ENCODE assay signal across 29 cellular contexts in the genomic region with DNA sequence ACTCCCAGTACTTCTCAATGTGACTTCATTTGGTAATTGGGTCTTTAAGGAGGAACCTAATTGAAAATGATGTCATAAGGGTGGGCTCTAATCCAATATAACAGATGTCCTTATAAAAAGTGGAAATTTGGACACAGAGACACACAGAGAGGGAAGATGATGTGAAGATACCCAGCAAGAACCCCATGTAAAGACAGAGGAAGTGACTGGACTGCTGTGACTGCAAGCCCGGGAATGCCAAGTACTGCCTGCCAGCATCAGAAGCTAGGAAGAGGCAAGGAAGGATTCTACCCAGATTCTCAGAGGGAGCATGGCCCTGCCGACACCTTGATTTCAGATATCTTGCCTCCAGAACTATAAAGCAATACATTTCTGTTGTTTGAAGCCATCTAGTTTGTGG.
"Had no signal": no experiment of that assay in that cellular context is flagged by ENCODE, and none has a peak within 500 bp of the region (broad histone marks: within the 10 kb centered on the region; RNA-seq: fewer than 3 reads in every experiment).

No MANE protein-coding gene starts in this region.

- H3K36me3 ChIP-seq: brain microvascular endothelial cell, heart left ventricle, left lung, neural progenitor cell, right atrium auricular region, spleen, thoracic aorta had no signal

- H3K27me3 Mint-ChIP-seq: activated CD4-positive, alpha-beta memory T cell treated with anti-CD3 and anti-CD28 coated beads, Interleukin-2, amount 10 ng/mL, durations not matched to agents 7 days and 5 days; activated CD4-positive, alpha-beta T cell treated with anti-CD3 and anti-CD28 coated beads, Interleukin-2, amount 10 ng/mL, durations not matched to agents 7 days and 5 days had no signal

- H3K27ac ChIP-seq: brain microvascular endothelial cell, coronary artery, dorsolateral prefrontal cortex, heart left ventricle, left lung, neural progenitor cell, parathyroid adenoma, right atrium auricular region, spleen, thoracic aorta had no signal

- H3K36me3 Mint-ChIP-seq: activated naive CD4-positive, alpha-beta T cell treated with anti-CD3 and anti-CD28 coated beads, Interleukin-2, amount 10 ng/mL, durations not matched to agents 7 days and 5 days; activated naive CD8-positive, alpha-beta T cell treated with anti-CD3 and anti-CD28 coated beads, Interleukin-2, amount 10 ng/mL, durations not matched to agents 7 days and 5 days; immature natural killer cell; natural killer cell; neural progenitor cell had no signal

- H3K4me3 Mint-ChIP-seq: activated CD4-positive, alpha-beta memory T cell treated with anti-CD3 and anti-CD28 coated beads, Interleukin-2, amount 10 ng/mL, durations not matched to agents 7 days and 5 days; activated CD4-positive, alpha-beta T cell treated with anti-CD3 and anti-CD28 coated beads, Interleukin-2, amount 10 ng/mL, durations not matched to agents 7 days and 5 days; activated naive CD4-positive, alpha-beta T cell treated with anti-CD3 and anti-CD28 coated beads, Interleukin-2, amount 10 ng/mL, durations not matched to agents 7 days and 5 days; activated naive CD8-positive, alpha-beta T cell treated with anti-CD3 and anti-CD28 coated beads, Interleukin-2, amount 10 ng/mL, durations not matched to agents 7 days and 5 days; activated T-cell treated with anti-CD3 and anti-CD28 coated beads, Interleukin-2, amount 50 U/mL, for 24 hours; immature natural killer cell; natural killer cell; neural progenitor cell had no signal

- DNase-seq: activated CD4-positive, alpha-beta memory T cell treated with anti-CD3 and anti-CD28 coated beads, Interleukin-2, amount 10 ng/mL, durations not matched to agents 7 days and 5 days; activated CD4-positive, alpha-beta T cell treated with anti-CD3 and anti-CD28 coated beads for 1 hour; activated CD4-positive, alpha-beta T cell treated with anti-CD3 and anti-CD28 coated beads, Interleukin-2, amount 10 ng/mL, durations not matched to agents 7 days and 5 days; activated CD8-positive, alpha-beta memory T cell treated with anti-CD3 and anti-CD28 coated beads, Interleukin-2, amount 50 U/mL, for 48 hours; activated gamma-delta T cell; activated naive CD4-positive, alpha-beta T cell treated with anti-CD3 and anti-CD28 coated beads, Interleukin-2, amount 10 ng/mL, durations not matched to agents 7 days and 5 days; activated naive CD8-positive, alpha-beta T cell treated with anti-CD3 and anti-CD28 coated beads, Interleukin-2, amount 10 ng/mL, durations not matched to agents 7 days and 5 days; activated T-cell treated with anti-CD3 and anti-CD28 coated beads, Interleukin-2, amount 50 U/mL, for 24 hours; brain microvascular endothelial cell; dorsolateral prefrontal cortex; effector memory CD4-positive, alpha-beta T cell; erythroblast; heart left ventricle; hypothalamus; immature natural killer cell; kidney glomerular epithelial cell; left lung; natural killer cell; occipital lobe; spleen; stimulated activated CD4-positive, alpha-beta T cell treated with anti-CD3 and anti-CD28 coated beads, Interleukin-4, amount 100 ng/mL, for 1 hour; stimulated activated naive CD8-positive, alpha-beta T cell treated with anti-CD3 and anti-CD28 coated beads, Interleukin-15, Interleukin-2, amounts not matched to agents 100 U/mL and 50 U/mL, for 24 hours; T1000 had no signal

- H3K79me2 ChIP-seq: parathyroid adenoma had no signal

- H3K4me1 Mint-ChIP-seq: activated CD4-positive, alpha-beta memory T cell treated with anti-CD3 and anti-CD28 coated beads, Interleukin-2, amount 10 ng/mL, durations not matched to agents 7 days and 5 days; activated CD4-positive, alpha-beta T cell treated with anti-CD3 and anti-CD28 coated beads, Interleukin-2, amount 10 ng/mL, durations not matched to agents 7 days and 5 days; activated naive CD4-positive, alpha-beta T cell treated with anti-CD3 and anti-CD28 coated beads, Interleukin-2, amount 10 ng/mL, durations not matched to agents 7 days and 5 days; activated naive CD8-positive, alpha-beta T cell treated with anti-CD3 and anti-CD28 coated beads, Interleukin-2, amount 10 ng/mL, durations not matched to agents 7 days and 5 days; immature natural killer cell; natural killer cell; neural progenitor cell had no signal

- H3K9ac ChIP-seq: neural progenitor cell, parathyroid adenoma had no signal

- H3K4me2 ChIP-seq: neural progenitor cell had no signal

- H2AFZ ChIP-seq: neural progenitor cell, parathyroid adenoma had no signal

- H3K9me3 Mint-ChIP-seq: activated CD4-positive, alpha-beta memory T cell treated with anti-CD3 and anti-CD28 coated beads, Interleukin-2, amount 10 ng/mL, durations not matched to agents 7 days and 5 days; activated CD4-positive, alpha-beta T cell treated with anti-CD3 and anti-CD28 coated beads, Interleukin-2, amount 10 ng/mL, durations not matched to agents 7 days and 5 days; activated naive CD4-positive, alpha-beta T cell treated with anti-CD3 and anti-CD28 coated beads, Interleukin-2, amount 10 ng/mL, durations not matched to agents 7 days and 5 days; activated naive CD8-positive, alpha-beta T cell treated with anti-CD3 and anti-CD28 coated beads, Interleukin-2, amount 10 ng/mL, durations not matched to agents 7 days and 5 days; activated T-cell treated with anti-CD3 and anti-CD28 coated beads, Interleukin-2, amount 50 U/mL, for 24 hours; natural killer cell; neural progenitor cell had no signal

- H3K9me3 ChIP-seq: heart left ventricle, left lung, right atrium auricular region, spleen, thoracic aorta had no signal

- H3K4me1 ChIP-seq: left lung, neural progenitor cell, parathyroid adenoma, right atrium auricular region, spleen had no signal

- H3K27me3 ChIP-seq: brain microvascular endothelial cell, dorsolateral prefrontal cortex, left lung, neural progenitor cell, right atrium auricular region had no signal

- H3K4me3 ChIP-seq: coronary artery, dorsolateral prefrontal cortex, heart left ventricle, left lung, lung, neural progenitor cell, right atrium auricular region, spleen, thoracic aorta had no signal

- H3K27ac Mint-ChIP-seq: activated CD4-positive, alpha-beta memory T cell treated with anti-CD3 and anti-CD28 coated beads, Interleukin-2, amount 10 ng/mL, durations not matched to agents 7 days and 5 days; activated CD4-positive, alpha-beta T cell treated with anti-CD3 and anti-CD28 coated beads, Interleukin-2, amount 10 ng/mL, durations not matched to agents 7 days and 5 days; activated naive CD4-positive, alpha-beta T cell treated with anti-CD3 and anti-CD28 coated beads, Interleukin-2, amount 10 ng/mL, durations not matched to agents 7 days and 5 days; activated naive CD8-positive, alpha-beta T cell treated with anti-CD3 and anti-CD28 coated beads, Interleukin-2, amount 10 ng/mL, durations not matched to agents 7 days and 5 days; activated T-cell treated with anti-CD3 and anti-CD28 coated beads, Interleukin-2, amount 50 U/mL, for 24 hours; immature natural killer cell; natural killer cell; neural progenitor cell had no signal
